In the genomic region with DNA sequence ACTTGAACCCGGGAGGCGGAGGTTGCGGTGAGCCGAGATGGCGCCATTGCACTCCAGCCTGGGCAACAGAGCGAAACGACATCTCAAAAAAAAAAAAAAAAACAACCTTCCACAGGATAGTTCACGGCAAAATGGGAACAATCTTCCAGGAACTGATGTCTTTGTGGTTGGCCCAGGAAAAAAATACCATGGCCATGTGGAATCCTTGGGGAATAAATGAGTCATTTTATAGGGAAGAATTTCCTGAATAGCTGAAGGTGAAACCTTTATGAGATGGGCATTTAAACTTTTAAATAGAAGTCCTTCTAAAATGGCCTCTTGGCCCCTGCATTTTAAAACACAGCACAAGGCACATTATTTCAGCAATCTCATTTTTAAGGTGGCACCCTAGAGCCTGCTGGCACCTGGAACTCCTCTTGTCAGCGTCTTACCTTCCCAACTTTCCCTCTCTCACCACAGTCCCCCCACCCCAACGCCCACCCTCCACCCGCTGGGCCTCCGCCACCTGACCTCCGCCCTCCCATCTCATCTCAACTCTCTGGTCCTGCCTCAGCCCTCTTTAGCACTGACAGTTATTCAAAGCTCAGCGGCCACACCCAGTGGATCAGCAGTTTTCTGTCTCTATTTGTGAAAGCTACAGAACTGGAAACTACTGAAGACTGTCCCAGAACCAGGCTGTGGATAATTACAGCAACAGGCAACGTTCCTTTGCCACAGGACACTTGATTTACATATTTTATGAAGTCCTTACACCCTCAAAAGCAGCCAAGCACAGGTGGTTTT, we compare ENCODE assay signal across 1 cellular context.
TF ChIP-seq lines count a peak whose summit lies in the region.

No MANE protein-coding gene starts in this region.

TF ChIP-seq in GM23338, 12 proteins besides CTCF, POLR2A, EP300 and RAD21:
- TF ChIP-seq, protein P1, sequence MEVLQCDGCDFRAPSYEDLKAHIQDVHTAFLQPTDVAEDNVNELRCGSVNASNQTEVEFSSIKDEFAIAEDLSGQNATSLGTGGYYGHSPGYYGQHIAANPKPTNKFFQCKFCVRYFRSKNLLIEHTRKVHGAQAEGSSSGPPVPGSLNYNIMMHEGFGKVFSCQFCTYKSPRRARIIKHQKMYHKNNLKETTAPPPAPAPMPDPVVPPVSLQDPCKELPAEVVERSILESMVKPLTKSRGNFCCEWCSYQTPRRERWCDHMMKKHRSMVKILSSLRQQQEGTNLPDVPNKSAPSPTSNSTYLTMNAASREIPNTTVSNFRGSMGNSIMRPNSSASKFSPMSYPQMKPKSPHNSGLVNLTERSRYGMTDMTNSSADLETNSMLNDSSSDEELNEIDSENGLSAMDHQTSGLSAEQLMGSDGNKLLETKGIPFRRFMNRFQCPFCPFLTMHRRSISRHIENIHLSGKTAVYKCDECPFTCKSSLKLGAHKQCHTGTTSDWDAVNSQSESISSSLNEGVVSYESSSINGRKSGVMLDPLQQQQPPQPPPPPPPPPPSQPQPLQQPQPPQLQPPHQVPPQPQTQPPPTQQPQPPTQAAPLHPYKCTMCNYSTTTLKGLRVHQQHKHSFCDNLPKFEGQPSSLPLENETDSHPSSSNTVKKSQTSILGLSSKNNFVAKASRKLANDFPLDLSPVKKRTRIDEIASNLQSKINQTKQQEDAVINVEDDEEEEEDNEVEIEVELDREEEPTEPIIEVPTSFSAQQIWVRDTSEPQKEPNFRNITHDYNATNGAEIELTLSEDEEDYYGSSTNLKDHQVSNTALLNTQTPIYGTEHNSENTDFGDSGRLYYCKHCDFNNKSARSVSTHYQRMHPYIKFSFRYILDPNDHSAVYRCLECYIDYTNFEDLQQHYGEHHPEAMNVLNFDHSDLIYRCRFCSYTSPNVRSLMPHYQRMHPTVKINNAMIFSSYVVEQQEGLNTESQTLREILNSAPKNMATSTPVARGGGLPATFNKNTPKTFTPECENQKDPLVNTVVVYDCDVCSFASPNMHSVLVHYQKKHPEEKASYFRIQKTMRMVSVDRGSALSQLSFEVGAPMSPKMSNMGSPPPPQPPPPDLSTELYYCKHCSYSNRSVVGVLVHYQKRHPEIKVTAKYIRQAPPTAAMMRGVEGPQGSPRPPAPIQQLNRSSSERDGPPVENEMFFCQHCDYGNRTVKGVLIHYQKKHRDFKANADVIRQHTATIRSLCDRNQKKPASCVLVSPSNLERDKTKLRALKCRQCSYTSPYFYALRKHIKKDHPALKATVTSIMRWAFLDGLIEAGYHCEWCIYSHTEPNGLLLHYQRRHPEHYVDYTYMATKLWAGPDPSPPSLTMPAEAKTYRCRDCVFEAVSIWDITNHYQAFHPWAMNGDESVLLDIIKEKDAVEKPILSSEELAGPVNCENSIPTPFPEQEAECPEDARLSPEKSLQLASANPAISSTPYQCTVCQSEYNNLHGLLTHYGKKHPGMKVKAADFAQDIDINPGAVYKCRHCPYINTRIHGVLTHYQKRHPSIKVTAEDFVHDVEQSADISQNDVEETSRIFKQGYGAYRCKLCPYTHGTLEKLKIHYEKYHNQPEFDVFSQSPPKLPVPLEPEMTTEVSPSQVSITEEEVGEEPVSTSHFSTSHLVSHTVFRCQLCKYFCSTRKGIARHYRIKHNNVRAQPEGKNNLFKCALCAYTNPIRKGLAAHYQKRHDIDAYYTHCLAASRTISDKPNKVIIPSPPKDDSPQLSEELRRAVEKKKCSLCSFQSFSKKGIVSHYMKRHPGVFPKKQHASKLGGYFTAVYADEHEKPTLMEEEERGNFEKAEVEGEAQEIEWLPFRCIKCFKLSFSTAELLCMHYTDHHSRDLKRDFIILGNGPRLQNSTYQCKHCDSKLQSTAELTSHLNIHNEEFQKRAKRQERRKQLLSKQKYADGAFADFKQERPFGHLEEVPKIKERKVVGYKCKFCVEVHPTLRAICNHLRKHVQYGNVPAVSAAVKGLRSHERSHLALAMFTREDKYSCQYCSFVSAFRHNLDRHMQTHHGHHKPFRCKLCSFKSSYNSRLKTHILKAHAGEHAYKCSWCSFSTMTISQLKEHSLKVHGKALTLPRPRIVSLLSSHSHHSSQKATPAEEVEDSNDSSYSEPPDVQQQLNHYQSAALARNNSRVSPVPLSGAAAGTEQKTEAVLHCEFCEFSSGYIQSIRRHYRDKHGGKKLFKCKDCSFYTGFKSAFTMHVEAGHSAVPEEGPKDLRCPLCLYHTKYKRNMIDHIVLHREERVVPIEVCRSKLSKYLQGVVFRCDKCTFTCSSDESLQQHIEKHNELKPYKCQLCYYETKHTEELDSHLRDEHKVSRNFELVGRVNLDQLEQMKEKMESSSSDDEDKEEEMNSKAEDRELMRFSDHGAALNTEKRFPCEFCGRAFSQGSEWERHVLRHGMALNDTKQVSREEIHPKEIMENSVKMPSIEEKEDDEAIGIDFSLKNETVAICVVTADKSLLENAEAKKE (CRISPR knock-in tag; IDR thresholded peaks at IDR 0.05), result no peak
- TF ChIP-seq, protein P2, sequence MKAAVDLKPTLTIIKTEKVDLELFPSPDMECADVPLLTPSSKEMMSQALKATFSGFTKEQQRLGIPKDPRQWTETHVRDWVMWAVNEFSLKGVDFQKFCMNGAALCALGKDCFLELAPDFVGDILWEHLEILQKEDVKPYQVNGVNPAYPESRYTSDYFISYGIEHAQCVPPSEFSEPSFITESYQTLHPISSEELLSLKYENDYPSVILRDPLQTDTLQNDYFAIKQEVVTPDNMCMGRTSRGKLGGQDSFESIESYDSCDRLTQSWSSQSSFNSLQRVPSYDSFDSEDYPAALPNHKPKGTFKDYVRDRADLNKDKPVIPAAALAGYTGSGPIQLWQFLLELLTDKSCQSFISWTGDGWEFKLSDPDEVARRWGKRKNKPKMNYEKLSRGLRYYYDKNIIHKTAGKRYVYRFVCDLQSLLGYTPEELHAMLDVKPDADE (IDR thresholded peaks at IDR 0.05), result no peak
- no peak for TF ChIP-seq ZNF331 (CRISPR knock-in tag; IDR thresholded peaks at IDR 0.05; ENCODE audit: low read depth)
- TF ChIP-seq NANOG (IDR thresholded peaks at IDR 0.05; ENCODE audit: borderline replicate concordance), result no peak
- no peak for TF ChIP-seq ZNF114 (CRISPR knock-in tag; IDR thresholded peaks at IDR 0.05)
- TF ChIP-seq EZH2 (IDR thresholded peaks at IDR 0.05; ENCODE audit: low read depth, unreplicated experiment), result no peak
- no peak for TF ChIP-seq STAT1 (IDR thresholded peaks at IDR 0.05; ENCODE audit: unreplicated experiment)
- TF ChIP-seq JUNB (IDR thresholded peaks at IDR 0.05; ENCODE audit: unreplicated experiment), result no peak
- TF ChIP-seq POLR2AphosphoS5 (IDR thresholded peaks at IDR 0.05; ENCODE audit: low read depth), result no peak
- no peak for TF ChIP-seq EZH2phosphoT487 (IDR thresholded peaks at IDR 0.05; ENCODE audit: unreplicated experiment)
- no peak for TF ChIP-seq CREB1 (CRISPR knock-in tag; IDR thresholded peaks at IDR 0.05; ENCODE audit: low read depth)
- TF ChIP-seq, protein P3, sequence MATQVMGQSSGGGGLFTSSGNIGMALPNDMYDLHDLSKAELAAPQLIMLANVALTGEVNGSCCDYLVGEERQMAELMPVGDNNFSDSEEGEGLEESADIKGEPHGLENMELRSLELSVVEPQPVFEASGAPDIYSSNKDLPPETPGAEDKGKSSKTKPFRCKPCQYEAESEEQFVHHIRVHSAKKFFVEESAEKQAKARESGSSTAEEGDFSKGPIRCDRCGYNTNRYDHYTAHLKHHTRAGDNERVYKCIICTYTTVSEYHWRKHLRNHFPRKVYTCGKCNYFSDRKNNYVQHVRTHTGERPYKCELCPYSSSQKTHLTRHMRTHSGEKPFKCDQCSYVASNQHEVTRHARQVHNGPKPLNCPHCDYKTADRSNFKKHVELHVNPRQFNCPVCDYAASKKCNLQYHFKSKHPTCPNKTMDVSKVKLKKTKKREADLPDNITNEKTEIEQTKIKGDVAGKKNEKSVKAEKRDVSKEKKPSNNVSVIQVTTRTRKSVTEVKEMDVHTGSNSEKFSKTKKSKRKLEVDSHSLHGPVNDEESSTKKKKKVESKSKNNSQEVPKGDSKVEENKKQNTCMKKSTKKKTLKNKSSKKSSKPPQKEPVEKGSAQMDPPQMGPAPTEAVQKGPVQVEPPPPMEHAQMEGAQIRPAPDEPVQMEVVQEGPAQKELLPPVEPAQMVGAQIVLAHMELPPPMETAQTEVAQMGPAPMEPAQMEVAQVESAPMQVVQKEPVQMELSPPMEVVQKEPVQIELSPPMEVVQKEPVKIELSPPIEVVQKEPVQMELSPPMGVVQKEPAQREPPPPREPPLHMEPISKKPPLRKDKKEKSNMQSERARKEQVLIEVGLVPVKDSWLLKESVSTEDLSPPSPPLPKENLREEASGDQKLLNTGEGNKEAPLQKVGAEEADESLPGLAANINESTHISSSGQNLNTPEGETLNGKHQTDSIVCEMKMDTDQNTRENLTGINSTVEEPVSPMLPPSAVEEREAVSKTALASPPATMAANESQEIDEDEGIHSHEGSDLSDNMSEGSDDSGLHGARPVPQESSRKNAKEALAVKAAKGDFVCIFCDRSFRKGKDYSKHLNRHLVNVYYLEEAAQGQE (IDR thresholded peaks at IDR 0.05; ENCODE audit: unreplicated experiment), result no peak
